ENCODE assay signal across 35 cellular contexts in the genomic region with DNA sequence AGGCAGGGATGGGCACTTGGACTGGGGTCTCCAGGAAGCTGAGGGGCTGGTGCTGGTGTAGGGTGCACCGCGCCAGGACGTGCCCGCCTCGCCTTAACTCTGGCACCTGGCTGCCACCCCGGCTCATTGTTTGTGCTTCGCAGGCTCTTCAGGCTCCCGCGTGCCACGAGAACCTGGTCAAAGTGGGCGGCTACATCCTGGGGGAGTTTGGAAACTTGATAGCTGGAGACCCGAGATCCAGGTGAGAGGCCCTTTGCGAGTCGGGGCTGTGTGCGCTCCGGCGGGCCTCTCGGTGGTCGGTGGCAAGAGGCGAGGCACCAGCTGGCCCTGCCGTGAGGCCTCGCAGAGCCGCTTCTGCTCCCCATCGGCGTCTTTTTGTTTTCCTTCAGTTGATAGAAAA. TPM values are rescaled to one million over a fixed set of nuclear protein-coding genes. Genes with fewer than 3 reads are reported as not detected.
"Had no signal": no experiment of that assay in that cellular context is flagged by ENCODE, and none has a peak within 500 bp of the region (broad histone marks: within the 10 kb centered on the region; RNA-seq: fewer than 3 reads in every experiment).

No MANE protein-coding gene starts in this region.

- H3K9me3 ChIP-seq: esophagus muscularis mucosa, gastrocnemius medialis, heart left ventricle had no signal

- H3K4me1 ChIP-seq: foreskin keratinocyte, gastrocnemius medialis had no signal

- H3K4me3 ChIP-seq: esophagus muscularis mucosa, gastrocnemius medialis, heart left ventricle had no signal

- ATAC-seq: activated CD4-positive, alpha-beta T cell treated with anti-CD3 and anti-CD28 coated beads for 36 hours; activated CD8-positive, alpha-beta memory T cell treated with anti-CD3 and anti-CD28 coated beads, Interleukin-2, amount 10 ng/mL, durations not matched to agents 7 days and 5 days; activated CD8-positive, alpha-beta T cell treated with anti-CD3 and anti-CD28 coated beads, Interleukin-2, amount 10 ng/mL, durations not matched to agents 7 days and 5 days; activated T-helper 17 cell treated with anti-CD3 and anti-CD28 coated beads, Interleukin-2, amount 50 U/mL, for 72 hours; effector memory CD8-positive, alpha-beta T cell; foreskin keratinocyte; gastrocnemius medialis; heart left ventricle had no signal

- H3K9me3 Mint-ChIP-seq: activated CD4-positive, alpha-beta memory T cell treated with anti-CD3 and anti-CD28 coated beads for 36 hours; activated CD4-positive, alpha-beta T cell treated with anti-CD3 and anti-CD28 coated beads, Interleukin-2, amount 10 ng/mL, durations not matched to agents 24 days and 14 days; activated T-helper 17 cell treated with anti-CD3 and anti-CD28 coated beads, Interleukin-2, amount 50 U/mL, for 72 hours; central memory CD8-positive, alpha-beta T cell; effector memory CD8-positive, alpha-beta T cell had no signal

- H3K4me3 Mint-ChIP-seq: activated CD4-positive, alpha-beta memory T cell treated with anti-CD3 and anti-CD28 coated beads for 36 hours; activated CD4-positive, alpha-beta T cell treated with anti-CD3 and anti-CD28 coated beads for 36 hours; activated CD4-positive, alpha-beta T cell treated with anti-CD3 and anti-CD28 coated beads, Interleukin-2, amount 10 ng/mL, durations not matched to agents 24 days and 14 days; activated CD8-positive, alpha-beta memory T cell treated with anti-CD3 and anti-CD28 coated beads, Interleukin-2, amount 10 ng/mL, durations not matched to agents 7 days and 5 days; activated CD8-positive, alpha-beta T cell treated with anti-CD3 and anti-CD28 coated beads, Interleukin-2, amount 10 ng/mL, durations not matched to agents 7 days and 5 days; activated naive CD8-positive, alpha-beta T cell; activated T-helper 17 cell treated with anti-CD3 and anti-CD28 coated beads, Interleukin-2, amount 50 U/mL, for 72 hours; central memory CD8-positive, alpha-beta T cell; effector memory CD8-positive, alpha-beta T cell had no signal

- DNase-seq: activated CD4-positive, alpha-beta memory T cell treated with anti-CD3 and anti-CD28 coated beads for 36 hours; activated CD4-positive, alpha-beta T cell treated with anti-CD3 and anti-CD28 coated beads for 36 hours; activated CD4-positive, alpha-beta T cell treated with anti-CD3 and anti-CD28 coated beads, Interleukin-2, amount 10 ng/mL, durations not matched to agents 24 days and 14 days; activated CD4-positive, CD25-positive, alpha-beta regulatory T cell; activated CD4-positive, CD25-positive, alpha-beta regulatory T cell treated with anti-CD3 and anti-CD28 coated beads, Interleukin-2, amount 50 U/mL, for 72 hours; activated CD8-positive, alpha-beta memory T cell treated with anti-CD3 and anti-CD28 coated beads, Interleukin-2, amount 10 ng/mL, durations not matched to agents 7 days and 5 days; activated CD8-positive, alpha-beta memory T cell treated with anti-CD3 and anti-CD28 coated beads, Interleukin-2, amount 50 U/mL, for 4 hours; activated CD8-positive, alpha-beta T cell treated with anti-CD3 and anti-CD28 coated beads, Interleukin-2, amount 10 ng/mL, durations not matched to agents 7 days and 5 days; activated effector memory CD4-positive, alpha-beta T cell treated with Interleukin-2 at 50 U/mL for 16 hours; activated gamma-delta T cell treated with Interleukin-2 at 50 U/mL for 16 hours; activated naive CD4-positive, alpha-beta T cell treated with anti-CD3 and anti-CD28 coated beads, Interleukin-2, amount 50 U/mL, for 16 hours; activated naive CD4-positive, alpha-beta T cell treated with Interleukin-2 at 50 U/mL for 16 hours; activated T-cell treated with anti-CD3 and anti-CD28 coated beads, Interleukin-2, amount 50 U/mL, for 1 hour; amniotic stem cell; anterior cingulate cortex; brain microvascular endothelial cell; cortex of kidney; dermis blood vessel endothelial cell; effector CD4-positive, alpha-beta T cell; effector memory CD8-positive, alpha-beta T cell; erythroblast; foreskin keratinocyte; gastrocnemius medialis; glutamatergic neuron; heart left ventricle; T-helper 2 cell had no signal

- H3K27ac ChIP-seq: brain microvascular endothelial cell, esophagus muscularis mucosa, foreskin keratinocyte, gastrocnemius medialis, heart left ventricle had no signal

- H3K27ac Mint-ChIP-seq: activated CD4-positive, alpha-beta memory T cell treated with anti-CD3 and anti-CD28 coated beads for 36 hours; activated CD4-positive, alpha-beta T cell treated with anti-CD3 and anti-CD28 coated beads for 36 hours; activated CD4-positive, alpha-beta T cell treated with anti-CD3 and anti-CD28 coated beads, Interleukin-2, amount 10 ng/mL, durations not matched to agents 24 days and 14 days; activated CD8-positive, alpha-beta memory T cell treated with anti-CD3 and anti-CD28 coated beads, Interleukin-2, amount 10 ng/mL, durations not matched to agents 7 days and 5 days; activated CD8-positive, alpha-beta T cell treated with anti-CD3 and anti-CD28 coated beads, Interleukin-2, amount 10 ng/mL, durations not matched to agents 7 days and 5 days; activated naive CD8-positive, alpha-beta T cell; activated T-helper 17 cell treated with anti-CD3 and anti-CD28 coated beads, Interleukin-2, amount 50 U/mL, for 72 hours; effector memory CD8-positive, alpha-beta T cell had no signal

- H3K27me3 ChIP-seq: brain microvascular endothelial cell, esophagus muscularis mucosa, foreskin keratinocyte, gastrocnemius medialis, heart left ventricle had no signal

- H3K27me3 Mint-ChIP-seq: activated CD4-positive, alpha-beta memory T cell treated with anti-CD3 and anti-CD28 coated beads for 36 hours; activated CD4-positive, alpha-beta T cell treated with anti-CD3 and anti-CD28 coated beads for 36 hours; activated CD4-positive, alpha-beta T cell treated with anti-CD3 and anti-CD28 coated beads, Interleukin-2, amount 10 ng/mL, durations not matched to agents 24 days and 14 days; activated CD8-positive, alpha-beta memory T cell treated with anti-CD3 and anti-CD28 coated beads, Interleukin-2, amount 10 ng/mL, durations not matched to agents 7 days and 5 days; activated naive CD8-positive, alpha-beta T cell; activated T-helper 17 cell treated with anti-CD3 and anti-CD28 coated beads, Interleukin-2, amount 50 U/mL, for 72 hours; central memory CD8-positive, alpha-beta T cell; effector memory CD8-positive, alpha-beta T cell had no signal

RNA-seq across cellular contexts. Expression of a gene that starts 43.4 kb away (rescaled TPM):
- total RNA-seq: activated CD4-positive, alpha-beta memory T cell treated with anti-CD3 and anti-CD28 coated beads for 36 hours; activated CD4-positive, alpha-beta T cell treated with anti-CD3 and anti-CD28 coated beads for 36 hours; activated CD4-positive, alpha-beta T cell treated with anti-CD3 and anti-CD28 coated beads, Interleukin-2, amount 10 ng/mL, durations not matched to agents 24 days and 14 days; activated CD8-positive, alpha-beta memory T cell treated with anti-CD3 and anti-CD28 coated beads for 36 hours; activated CD8-positive, alpha-beta memory T cell treated with anti-CD3 and anti-CD28 coated beads, Interleukin-2, amount 10 ng/mL, durations not matched to agents 7 days and 5 days; activated CD8-positive, alpha-beta T cell treated with anti-CD3 and anti-CD28 coated beads, Interleukin-2, amount 10 ng/mL, durations not matched to agents 7 days and 5 days; activated T-helper 17 cell treated with anti-CD3 and anti-CD28 coated beads, Interleukin-2, amount 50 U/mL, for 72 hours; astrocyte; bronchial epithelial cell; cardiac septum; dermis blood vessel endothelial cell; esophagus muscularis mucosa; foreskin keratinocyte; gastrocnemius medialis; heart left ventricle; T-helper 1 cell treated with Interleukin-12 subunit alpha and Interleukin-12 subunit beta and Interleukin-4 antibody, amounts not matched to agents 30 ng/mL and 1 ng/mL, for 36 hours had no signal
